Comparison of ENCODE assay signal across 27 cellular contexts in the genomic region with DNA sequence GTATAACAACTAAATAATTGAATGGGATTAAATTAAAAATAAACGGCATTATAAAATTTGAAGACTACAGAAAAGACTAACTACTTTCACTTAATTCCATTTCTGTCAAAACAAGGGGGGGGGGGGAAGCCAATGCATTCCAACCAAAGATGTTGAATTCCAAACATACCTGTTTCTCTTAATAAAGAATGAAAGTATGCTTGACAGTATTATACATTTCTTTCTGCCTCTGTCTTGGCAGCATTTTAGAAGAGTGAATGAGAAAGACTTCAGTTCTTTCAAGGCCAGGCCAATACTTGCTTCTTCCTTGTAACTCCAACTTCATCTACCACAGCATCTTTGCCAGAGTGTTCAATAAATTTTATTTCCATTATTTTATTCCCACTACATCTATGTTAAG.
DNase-seq lines count a peak whose midpoint lies in the region; ATAC-seq, FAIRE-seq and TF ChIP-seq lines count a peak whose summit lies in the region.
"Had no signal": no experiment of that assay in that cellular context is flagged by ENCODE, and none has a peak within 500 bp of the region (broad histone marks: within the 10 kb centered on the region; RNA-seq: fewer than 3 reads in every experiment).

No MANE protein-coding gene starts in this region.

- H3K27me3 ChIP-seq in astrocyte (ENCODE audit: insufficient read depth, low read length), result no peaks in the 10 kb centered on the region
- H3K27me3 ChIP-seq: BLaER1 had no signal

- TF ChIP-seq EP300 in Ishikawa (IDR thresholded peaks at IDR 0.05; ENCODE audit: borderline replicate concordance), result no peak

- no peaks in the 10 kb centered on the region for H4K20me1 ChIP-seq in astrocyte (ENCODE audit: insufficient read depth, low read length)
- H4K20me1 ChIP-seq: BLaER1 had no signal

- H3K4me3 ChIP-seq in AG10803 (ENCODE audit: low read length) (no peak overlapping the region), astrocyte (ENCODE audit: insufficient read depth, low read depth, low read length) (no peak overlapping the region)
- H3K4me3 ChIP-seq: BLaER1, SK-N-MC had no signal

- TF ChIP-seq RAD21 in Ishikawa (IDR thresholded peaks at IDR 0.05; ENCODE audit: low read depth), result no peak

- no peaks in the 10 kb centered on the region for H3K36me3 Mint-ChIP-seq in astrocyte (ENCODE audit: low read depth, unreplicated experiment)
- no peaks in the 10 kb centered on the region for H3K36me3 Mint-ChIP-seq in mesothelial cell of epicardium
- H3K36me3 Mint-ChIP-seq in Calu3 (ENCODE audit: insufficient read depth, unreplicated experiment), result no peaks in the 10 kb centered on the region
- H3K36me3 Mint-ChIP-seq: CD4-positive, CD25-positive, alpha-beta regulatory T cell had no signal

- no peaks in the 10 kb centered on the region for H3K36me3 ChIP-seq in astrocyte (ENCODE audit: insufficient read depth, low read length)
- H3K36me3 ChIP-seq: BLaER1 had no signal

- H3K4me1 Mint-ChIP-seq in astrocyte (ENCODE audit: low read depth, unreplicated experiment), result peaks cover 15% of the 10 kb centered on the region
- H3K4me1 Mint-ChIP-seq in mesothelial cell of epicardium, result peaks cover 26% of the 10 kb centered on the region
- no peaks in the 10 kb centered on the region for H3K4me1 Mint-ChIP-seq in Calu3 (ENCODE audit: low read depth, unreplicated experiment)
- H3K4me1 Mint-ChIP-seq: CD4-positive, CD25-positive, alpha-beta regulatory T cell had no signal

- no peak for ATAC-seq in HG03378 (IDR thresholded peaks at IDR 0.05; ENCODE audit: unreplicated experiment)
- ATAC-seq in GM19351 (IDR thresholded peaks at IDR 0.05; ENCODE audit: unreplicated experiment), result no peak

- H3K4me1 ChIP-seq in astrocyte (ENCODE audit: insufficient read depth, low read length), result peaks cover 3% of the 10 kb centered on the region
- H3K4me1 ChIP-seq: BLaER1 had no signal

- FAIRE-seq in astrocyte (lab: Jason Lieb, UNC), result no peak
- FAIRE-seq: D721Med, GM12892, GM19239, H54, RCC 7860 had no signal

- no peaks in the 10 kb centered on the region for H3K79me2 ChIP-seq in astrocyte (ENCODE audit: insufficient read depth, low read length)

- intact Hi-C loops in Calu3 (cut with micrococcal nuclease; ENCODE audit: unreplicated experiment), result no loop called here

- TF ChIP-seq CTCF in AG10803 (conservative IDR thresholded peaks at IDR 0.05; ENCODE audit: low read length) (no peak), astrocyte (IDR thresholded peaks at IDR 0.05; ENCODE audit: insufficient read depth, low read depth, low read length) (no peak), mesothelial cell of epicardium (IDR thresholded peaks at IDR 0.05; ENCODE audit: unreplicated experiment) (no peak), Calu3 (IDR thresholded peaks at IDR 0.05; ENCODE audit: unreplicated experiment) (no peak)

- H3K4me3 Mint-ChIP-seq in astrocyte (ENCODE audit: unreplicated experiment), result peak overlapping the region; percentile 5
- no peak overlapping the region for H3K4me3 Mint-ChIP-seq in mesothelial cell of epicardium
- no peak overlapping the region for H3K4me3 Mint-ChIP-seq in Calu3 (ENCODE audit: low read depth, unreplicated experiment)
- H3K4me3 Mint-ChIP-seq: CD4-positive, CD25-positive, alpha-beta regulatory T cell had no signal

- no peak overlapping the region for H3K4me2 ChIP-seq in astrocyte (ENCODE audit: low read length)
- H3K4me2 ChIP-seq: BLaER1 had no signal

- no peak overlapping the region for H2AFZ ChIP-seq in astrocyte (ENCODE audit: low read depth, low read length)

- H3K27me3 Mint-ChIP-seq in astrocyte (ENCODE audit: low read depth, unreplicated experiment) (no peaks in the 10 kb centered on the region), mesothelial cell of epicardium (ENCODE audit: low read depth) (no peaks in the 10 kb centered on the region), Calu3 (ENCODE audit: unreplicated experiment) (no peaks in the 10 kb centered on the region)

- peak; percentile 74 for DNase-seq in AG10803 (ENCODE audit: low read depth)
- DNase-seq in astrocyte (ENCODE audit: low read depth), result peak; percentile 52
- no peak for DNase-seq in mesothelial cell of epicardium (ENCODE audit: low spot score in 2 of 2, unreplicated experiment in 2 of 2)
- no peak for DNase-seq in Calu3
- DNase-seq in NCI-H2029 treated with DMSO at 0.1 percent for 48 hours (lab: John Stamatoyannopoulos, UW), result no peak
- DNase-seq: 8988T; CD4-positive, CD25-positive, alpha-beta regulatory T cell; DMS53; GDM1; Karpas-422; NCI-H1092 treated with DMSO at 0.1 percent for 48 hours; NCI-H1436; NCI-H187; NCI-H2107; NCI-H524 treated with DMSO at 0.1 percent for 48 hours; NCI-H774; SIG-M5 had no signal

- CTCF ChIA-PET in Calu3 (lab: Charles Lee), result interaction anchor here (0.7 kb wide), 1 partner anchor 957 kb away, joined by 3 read pairs; no protein-coding TSS in a partner anchor

- H3K9me3 ChIP-seq in astrocyte (ENCODE audit: insufficient read depth, low read depth, low read length), result no peaks in the 10 kb centered on the region
- H3K9me3 ChIP-seq: BLaER1 had no signal

- H3K27ac ChIP-seq in astrocyte (ENCODE audit: low read depth, low read length), result no peak overlapping the region
- H3K27ac ChIP-seq: BLaER1, SK-N-MC had no signal

- no peaks in the 10 kb centered on the region for H3K9me3 Mint-ChIP-seq in astrocyte (ENCODE audit: unreplicated experiment)
- no peaks in the 10 kb centered on the region for H3K9me3 Mint-ChIP-seq in mesothelial cell of epicardium
- H3K9me3 Mint-ChIP-seq in Calu3 (ENCODE audit: low read depth, unreplicated experiment), result no peaks in the 10 kb centered on the region

- no TSS peak for BruUV-seq in Calu3 (replicated peaks; lab: Mats Ljungman, UMichigan)

- H3K9ac ChIP-seq in astrocyte (ENCODE audit: low read length), result no peak overlapping the region
- H3K9ac ChIP-seq: BLaER1 had no signal

- H3K27ac Mint-ChIP-seq in astrocyte (ENCODE audit: unreplicated experiment) (peak overlapping the region; percentile 64), mesothelial cell of epicardium (peak overlapping the region; percentile 85), Calu3 (ENCODE audit: unreplicated experiment) (no peak overlapping the region)
- H3K27ac Mint-ChIP-seq: CD4-positive, CD25-positive, alpha-beta regulatory T cell had no signal

TF ChIP-seq in Ishikawa, 13 proteins besides CTCF, POLR2A, EP300 and RAD21:
- TF ChIP-seq TEAD4 (IDR thresholded peaks at IDR 0.05), result peak; percentile 44; the same call in 1 of the 2 replicates
- TF ChIP-seq, protein P1, sequence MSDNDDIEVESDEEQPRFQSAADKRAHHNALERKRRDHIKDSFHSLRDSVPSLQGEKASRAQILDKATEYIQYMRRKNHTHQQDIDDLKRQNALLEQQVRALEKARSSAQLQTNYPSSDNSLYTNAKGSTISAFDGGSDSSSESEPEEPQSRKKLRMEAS (IDR thresholded peaks at IDR 0.05), result no peak

Comparison
In these comparisons a context has a peak if more than half of its experiments do, and no peak if none do; other contexts are left out.
1. DNase-seq: peak in AG10803 (single experiment) and astrocyte (single experiment); none in mesothelial cell of epicardium (0 of 2), Calu3 (single experiment) and NCI-H2029 treated with DMSO at 0.1 percent for 48 hours (single experiment).